ENCODE assay signal across 16 cellular contexts in the genomic region with DNA sequence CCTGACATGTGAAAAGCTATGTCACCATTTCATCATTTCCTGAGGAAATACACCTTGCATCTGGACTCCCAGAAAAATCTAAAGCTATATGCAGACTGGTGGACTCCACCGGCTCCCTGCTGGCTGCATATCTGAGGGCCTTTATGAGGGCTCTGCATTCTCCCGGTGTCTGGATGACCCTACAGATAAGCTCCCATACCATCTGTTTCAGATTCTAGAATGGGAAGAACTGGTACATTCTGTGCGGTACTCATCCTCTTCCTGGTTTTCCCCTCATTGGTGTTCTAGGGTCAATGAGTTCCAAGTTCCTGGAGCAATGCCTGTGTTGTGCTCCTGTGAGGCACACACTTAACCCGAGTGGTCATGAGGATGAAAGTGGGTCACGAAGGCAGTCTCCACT.
DNase-seq lines count a peak whose midpoint lies in the region; ATAC-seq and TF ChIP-seq lines count a peak whose summit lies in the region.
"Had no signal": no experiment of that assay in that cellular context is flagged by ENCODE, and none has a peak within 500 bp of the region (broad histone marks: within the 10 kb centered on the region; RNA-seq: fewer than 3 reads in every experiment).

No MANE protein-coding gene starts in this region.

- H3K9ac ChIP-seq in stomach smooth muscle (ENCODE audit: low read length in 2 of 2): no peak overlapping the region

- H3K27ac ChIP-seq in mesodermal cell (ENCODE audit: low read depth, low read length, severe bottlenecking) (peak overlapping the region; percentile 87), stomach smooth muscle (ENCODE audit: low read length) (peak overlapping the region; percentile 67)

- 0 out of 2 replicates have a peak, but pooled peaks cover 6% of the 10 kb centered on the region for H3K36me3 Mint-ChIP-seq in HFFc6 (ENCODE audit: low read depth)
- no peaks in the 10 kb centered on the region for H3K36me3 Mint-ChIP-seq in brain
- H3K36me3 Mint-ChIP-seq: CD14-positive monocyte had no signal

- H3K4me3 Mint-ChIP-seq in HFFc6 (peak overlapping the region; percentile 78), brain (no peak overlapping the region)
- H3K4me3 Mint-ChIP-seq: CD14-positive monocyte; T-helper 1 cell treated with Interleukin-12 subunit alpha and Interleukin-12 subunit beta and Interleukin-4 antibody, amounts not matched to agents 30 μg/mL and 1 μg/mL, for 36 hours had no signal

- no peaks in the 10 kb centered on the region for H3K27me3 ChIP-seq in stomach smooth muscle (ENCODE audit: control insufficient read depth in 1 of 2, insufficient read depth in 2 of 2, low read length in 2 of 2)

- H3K4me1 ChIP-seq in mesodermal cell (ENCODE audit: control insufficient read depth, insufficient read depth, low read length, poor library complexity, severe bottlenecking): peaks cover 56% of the 10 kb centered on the region
- peaks cover 66% of the 10 kb centered on the region for H3K4me1 ChIP-seq in stomach smooth muscle (ENCODE audit: control insufficient read depth, insufficient read depth, low read length)

- ATAC-seq in HG03045 (IDR thresholded peaks at IDR 0.05; ENCODE audit: unreplicated experiment) (no peak), HG03108 (IDR thresholded peaks at IDR 0.05; ENCODE audit: unreplicated experiment) (no peak)
- ATAC-seq: Panc1 had no signal

- TF ChIP-seq CTCF in HFFc6 (IDR thresholded peaks at IDR 0.05) (no peak), brain (conservative IDR thresholded peaks at IDR 0.05) (no peak)

- no peaks in the 10 kb centered on the region for H3K9me3 Mint-ChIP-seq in HFFc6
- no peaks in the 10 kb centered on the region for H3K9me3 Mint-ChIP-seq in brain
- H3K9me3 Mint-ChIP-seq: CD14-positive monocyte; T-helper 1 cell treated with Interleukin-12 subunit alpha and Interleukin-12 subunit beta and Interleukin-4 antibody, amounts not matched to agents 30 μg/mL and 1 μg/mL, for 36 hours had no signal

- 95 to 96% methylated on average over 3 to 4 of the region's 5 CpGs for WGBS in mesodermal cell (ENCODE audit: insufficient coverage in 2 of 2), 2 experiments

- DNase-seq in HFFc6 (no peak), RPMI8226 (no peak), NCI-H2107 (lab: John Stamatoyannopoulos, UW) (no peak)
- DNase-seq: activated naive CD4-positive, alpha-beta T cell treated with anti-CD3 and anti-CD28 coated beads, Interleukin-2, amount 50 U/mL, for 16 hours; cerebellar nuclear complex; mesendoderm; NCI-H2029; NCI-H526 had no signal

- H3K27me3 Mint-ChIP-seq in HFFc6 (ENCODE audit: insufficient read depth): peaks cover 2% of the 10 kb centered on the region; the same call in 1 of the 2 replicates
- H3K27me3 Mint-ChIP-seq in brain: peaks cover 6% of the 10 kb centered on the region

- H3K4me1 Mint-ChIP-seq in HFFc6 (ENCODE audit: low read depth) (peaks cover 76% of the 10 kb centered on the region), brain (peaks cover 75% of the 10 kb centered on the region)
- H3K4me1 Mint-ChIP-seq: CD14-positive monocyte had no signal

- H3K27ac Mint-ChIP-seq in HFFc6: peak overlapping the region; percentile 93
- H3K27ac Mint-ChIP-seq in brain: peak overlapping the region in 3 of 5 experiments; percentile 17 to 86 (median 52)
- H3K27ac Mint-ChIP-seq: CD14-positive monocyte; T-helper 1 cell treated with Interleukin-12 subunit alpha and Interleukin-12 subunit beta and Interleukin-4 antibody, amounts not matched to agents 30 μg/mL and 1 μg/mL, for 36 hours had no signal

- H3K36me3 ChIP-seq in mesodermal cell (ENCODE audit: control insufficient read depth, insufficient read depth, low read length) (peaks cover 56% of the 10 kb centered on the region), stomach smooth muscle (ENCODE audit: control insufficient read depth in 2 of 2, insufficient read depth in 2 of 2, low read length in 2 of 2) (peaks cover 3 to 9% of the 10 kb centered on the region in 2 donors)

- H3K4me3 ChIP-seq in mesodermal cell (ENCODE audit: extremely low read depth, insufficient read depth, low read length, poor library complexity, severe bottlenecking) (no peak overlapping the region), stomach smooth muscle (ENCODE audit: low read length in 2 of 2) (no peak overlapping the region)

- H3K9me3 ChIP-seq in mesodermal cell (ENCODE audit: control insufficient read depth, low read length) (no peaks in the 10 kb centered on the region), stomach smooth muscle (ENCODE audit: control insufficient read depth in 2 of 2, low read length in 2 of 2) (no peaks in the 10 kb centered on the region)
